Comparison of ENCODE assay signal across 21 cellular contexts in genomic region chr17:38324141-38324540, GRCh38. TPM values are rescaled to one million over a fixed set of nuclear protein-coding genes. Genes with fewer than 3 reads are reported as not detected.
"Had no signal": no experiment of that assay in that cellular context is flagged by ENCODE, and none has a peak within 500 bp of the region (broad histone marks: within the 10 kb centered on the region; RNA-seq: fewer than 3 reads in every experiment).

No MANE protein-coding gene starts in this region.

- H3K36me3 ChIP-seq: prostate gland had no signal

- H3K4me1 ChIP-seq: adrenal gland, prostate gland had no signal

- H3K9me3 ChIP-seq: adrenal gland, heart right ventricle, mucosa of descending colon, prostate gland had no signal

- H3K27ac Mint-ChIP-seq: activated naive CD4-positive, alpha-beta T cell treated with anti-CD3 and anti-CD28 coated beads, Interleukin-2, amount 50 U/mL, for 72 hours; naive B cell; T-helper 1 cell treated with Interleukin-12 subunit alpha and Interleukin-12 subunit beta and Interleukin-4 antibody, amounts not matched to agents 30 μg/mL and 1 μg/mL, for 36 hours had no signal

- ATAC-seq: activated CD4-positive, CD25-positive, alpha-beta regulatory T cell treated with anti-CD3 and anti-CD28 coated beads, Interleukin-2, amount 50 U/mL, for 24 hours; activated naive CD4-positive, alpha-beta T cell treated with anti-CD3 and anti-CD28 coated beads, Interleukin-2, amount 50 U/mL, for 72 hours; heart right ventricle; mucosa of descending colon; right cardiac atrium; stimulated activated naive CD8-positive, alpha-beta T cell treated with anti-CD3 and anti-CD28 coated beads, Interleukin-15, Interleukin-2, amounts not matched to agents 100 U/mL and 50 U/mL, for 24 hours had no signal

- DNase-seq: activated CD8-positive, alpha-beta memory T cell treated with anti-CD3 and anti-CD28 coated beads for 24 hours; activated CD8-positive, alpha-beta memory T cell treated with anti-CD3 and anti-CD28 coated beads, Interleukin-2, amount 50 U/mL, for 48 hours; activated gamma-delta T cell; activated T-cell treated with anti-CD3 and anti-CD28 coated beads, Interleukin-2, amount 50 U/mL, for 48 hours; heart right ventricle; mesenchymal stem cell; mucosa of descending colon; naive B cell; right cardiac atrium; stimulated activated CD4-positive, alpha-beta T cell treated with anti-CD3 and anti-CD28 coated beads, Interleukin-2, amount 100 ng/mL, for 24 hours; stimulated activated naive CD8-positive, alpha-beta T cell treated with anti-CD3 and anti-CD28 coated beads, Interleukin-15, Interleukin-2, amounts not matched to agents 100 U/mL and 50 U/mL, for 24 hours had no signal

- H3K27me3 ChIP-seq: adrenal gland, cardiac muscle cell, heart right ventricle had no signal

- H3K4me3 Mint-ChIP-seq: naive B cell; T-helper 1 cell treated with Interleukin-12 subunit alpha and Interleukin-12 subunit beta and Interleukin-4 antibody, amounts not matched to agents 30 μg/mL and 1 μg/mL, for 36 hours; type B pancreatic cell had no signal

- H3K27ac ChIP-seq: adrenal gland, cardiac muscle cell, heart right ventricle, prostate gland had no signal

- H3K9me3 Mint-ChIP-seq: activated naive CD4-positive, alpha-beta T cell treated with anti-CD3 and anti-CD28 coated beads, Interleukin-2, amount 50 U/mL, for 72 hours; naive B cell; neural crest cell; T-helper 1 cell treated with Interleukin-12 subunit alpha and Interleukin-12 subunit beta and Interleukin-4 antibody, amounts not matched to agents 30 μg/mL and 1 μg/mL, for 36 hours; type B pancreatic cell had no signal

- H3K4me3 ChIP-seq: adrenal gland, cardiac muscle cell, heart right ventricle, mucosa of descending colon, prostate gland had no signal

RNA-seq across cellular contexts. Expression of gene GPR179, which starts 19.6 kb away (rescaled TPM):
- total RNA-seq: omental fat pad, skeletal muscle tissue had no signal
- polyA plus RNA-seq: cardiac muscle cell had no signal
